Comparison of ENCODE assay signal across 17 cellular contexts in the genomic region with DNA sequence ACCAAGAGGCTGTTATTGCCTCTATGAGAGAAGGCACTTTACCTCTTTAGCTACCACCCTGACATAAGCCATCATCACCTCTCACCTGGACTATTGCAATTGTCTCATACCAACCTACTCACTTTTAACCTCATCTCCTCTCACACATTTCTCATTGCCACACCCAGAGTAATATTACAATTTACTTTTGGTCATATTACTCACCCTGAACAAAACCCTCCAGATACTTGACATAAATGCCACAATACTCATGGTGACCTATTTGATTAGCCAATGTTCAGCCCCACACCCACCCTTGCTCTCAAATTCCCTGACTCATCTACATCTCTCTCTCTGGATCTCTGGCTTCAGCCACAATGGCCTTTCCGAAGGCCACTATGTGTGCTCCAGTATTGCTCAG.
"Had no signal": no experiment of that assay in that cellular context is flagged by ENCODE, and none has a peak within 500 bp of the region (broad histone marks: within the 10 kb centered on the region; RNA-seq: fewer than 3 reads in every experiment).

No MANE protein-coding gene starts in this region.

- DNase-seq: activated CD4-positive, alpha-beta T cell treated with anti-CD3 and anti-CD28 coated beads for 1 hour; activated CD4-positive, alpha-beta T cell treated with anti-CD3 and anti-CD28 coated beads, Interleukin-2, amount 50 U/mL, for 1 hour; activated CD8-positive, alpha-beta T cell treated with anti-CD3 and anti-CD28 coated beads, Interleukin-2, amount 10 ng/mL, durations not matched to agents 7 days and 5 days; activated gamma-delta T cell; aorta; caudate nucleus; effector CD8-positive, alpha-beta T cell; foreskin melanocyte; naive thymus-derived CD8-positive, alpha-beta T cell; stimulated activated CD4-positive, alpha-beta T cell treated with anti-CD3 and anti-CD28 coated beads, Interleukin-4, amount 100 ng/mL, for 24 hours; substantia nigra; thyroid gland; WERI-Rb-1 had no signal

- H3K27ac ChIP-seq: right atrium auricular region, thyroid gland, WERI-Rb-1 had no signal

- H3K4me1 ChIP-seq: right atrium auricular region, thyroid gland had no signal

- H3K36me3 ChIP-seq: right atrium auricular region, thyroid gland, WERI-Rb-1 had no signal

- H3K9me3 ChIP-seq: right atrium auricular region, thyroid gland had no signal

- H3K4me3 ChIP-seq: lung, right atrium auricular region, thyroid gland had no signal

- H3K27me3 ChIP-seq: right atrium auricular region, thyroid gland had no signal

- ATAC-seq: activated CD8-positive, alpha-beta T cell treated with anti-CD3 and anti-CD28 coated beads, Interleukin-2, amount 10 ng/mL, durations not matched to agents 7 days and 5 days; esophagus mucosa; left lobe of liver; naive thymus-derived CD8-positive, alpha-beta T cell had no signal
